ENCODE assay signal across 8 cellular contexts in the genomic region with DNA sequence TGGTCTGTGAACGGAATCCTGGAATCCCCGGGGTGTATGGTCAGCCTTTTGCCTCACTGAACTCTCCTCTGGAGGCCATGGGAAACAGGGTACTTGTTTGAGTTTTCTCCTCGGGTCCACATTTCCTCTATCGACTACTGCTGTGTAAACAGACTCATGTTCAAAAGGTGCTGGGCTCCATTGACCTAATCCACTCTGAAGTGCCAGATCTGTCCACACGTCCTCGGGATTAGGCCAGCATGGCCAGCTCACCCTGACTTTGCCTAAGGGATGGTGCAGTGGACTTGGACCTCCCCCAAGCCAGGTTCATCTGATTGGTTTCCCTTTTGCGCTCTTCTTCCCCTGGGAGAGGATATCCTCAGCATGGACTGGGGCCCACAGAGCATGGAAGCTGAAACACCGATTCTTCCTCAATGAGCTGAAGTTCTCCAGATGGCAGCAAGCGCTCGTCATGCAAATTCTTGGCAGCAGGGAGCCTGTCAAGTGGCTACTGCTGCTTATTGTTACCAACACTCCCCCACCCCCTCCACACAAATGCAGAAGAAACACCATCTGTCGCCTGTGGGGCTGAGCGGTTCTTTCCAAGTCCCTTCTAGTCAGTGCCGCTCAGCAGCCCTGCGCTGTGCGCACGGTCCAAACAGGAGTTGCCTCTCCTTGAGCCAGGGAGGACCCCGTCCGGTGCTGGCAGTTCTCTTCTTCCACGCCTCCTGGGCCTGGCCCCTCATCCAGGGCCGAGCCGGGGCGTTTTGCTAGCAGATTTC.
A peak's percentile ranks its signal among the peaks of the same experiment; 100 is the strongest.
DNase-seq lines count a peak whose midpoint lies in the region; ATAC-seq, FAIRE-seq and TF ChIP-seq lines count a peak whose summit lies in the region.

No MANE protein-coding gene starts in this region.

- H3K36me3 ChIP-seq in GM12878 (ENCODE audit: control insufficient read depth in 2 of 2, insufficient read depth in 2 of 2, low read length in 1 of 2), result no peaks in the 10 kb centered on the region

- TF ChIP-seq CTCF in GM12878 (IDR thresholded peaks at IDR 0.05 in 2 of 3, conservative IDR thresholded peaks at IDR 0.05 in 1 of 3; ENCODE audit: control insufficient read depth in 2 of 3, extremely low read depth in 1 of 3, insufficient read depth in 1 of 3, low read depth in 3 of 3, low read length in 3 of 3), result no peak

- no peaks in the 10 kb centered on the region for H3K27me3 ChIP-seq in GM12878 (replicated peaks in 1 of 2; ENCODE audit: control insufficient read depth in 2 of 2, insufficient read depth in 2 of 2, low read length in 1 of 2)

- peak; percentile 79 for ATAC-seq in GM12878
- ATAC-seq in activated CD4-positive, alpha-beta T cell treated with anti-CD3 and anti-CD28 coated beads for 36 hours, result no peak
- no peak for ATAC-seq in naive thymus-derived CD8-positive, alpha-beta T cell

- peak overlapping the region; percentile 49 for H2AFZ ChIP-seq in GM12878 (ENCODE audit: control insufficient read depth, low read depth, low read length)

- H3K27ac ChIP-seq in GM12878 (ENCODE audit: control insufficient read depth, insufficient read depth), result no peak overlapping the region

- in situ Hi-C loops in GM12878 (cut with MboI), result no loop called here

- no peaks in the 10 kb centered on the region for H4K20me1 ChIP-seq in GM12878 (ENCODE audit: control insufficient read depth, insufficient read depth)

- H3K4me2 ChIP-seq in GM12878 (ENCODE audit: control insufficient read depth, insufficient read depth), result no peak overlapping the region

- POLR2A ChIA-PET in GM12878 (lab: Charles Lee), result no interaction called here
- POLR2A ChIA-PET in activated CD4-positive, alpha-beta T cell treated with anti-CD3 and anti-CD28 coated beads for 36 hours (lab: Charles Lee), result no interaction called here
- POLR2A ChIA-PET in naive thymus-derived CD8-positive, alpha-beta T cell (lab: Charles Lee), result no interaction called here

- WGBS in GM12878 (ENCODE audit: insufficient coverage, insufficient replicate concordance, low lambda C conversion rate, missing lambda C conversion rate), result 58% methylated on average over 22 of the region's 22 CpGs

- BruUV-seq in GM12878 (replicated peaks; lab: Mats Ljungman, UMichigan), result no TSS peak

- no peak for TF ChIP-seq EP300 in GM12878 (IDR thresholded peaks at IDR 0.05; ENCODE audit: borderline replicate concordance in 1 of 2, control insufficient read depth in 1 of 2, low read depth in 2 of 2, low read length in 2 of 2)

- no peak overlapping the region for H3K9ac ChIP-seq in GM12878 (ENCODE audit: control insufficient read depth, insufficient read depth, low read length)

- H3K27ac Mint-ChIP-seq in activated CD4-positive, alpha-beta T cell treated with anti-CD3 and anti-CD28 coated beads for 36 hours, result no peak overlapping the region
- H3K27ac Mint-ChIP-seq in naive thymus-derived CD8-positive, alpha-beta T cell, result no peak overlapping the region

- no peaks in the 10 kb centered on the region for H3K79me2 ChIP-seq in GM12878 (ENCODE audit: control insufficient read depth, insufficient read depth, low read length)

- H3K9me3 Mint-ChIP-seq in activated CD4-positive, alpha-beta T cell treated with anti-CD3 and anti-CD28 coated beads for 36 hours (ENCODE audit: low read depth), result no peaks in the 10 kb centered on the region
- no peaks in the 10 kb centered on the region for H3K9me3 Mint-ChIP-seq in naive thymus-derived CD8-positive, alpha-beta T cell

- no peaks in the 10 kb centered on the region for H3K36me3 Mint-ChIP-seq in activated CD4-positive, alpha-beta T cell treated with anti-CD3 and anti-CD28 coated beads for 36 hours (ENCODE audit: low read depth)
- no peaks in the 10 kb centered on the region for H3K36me3 Mint-ChIP-seq in naive thymus-derived CD8-positive, alpha-beta T cell

- no peak overlapping the region for H3K4me3 ChIP-seq in GM12878

- intact Hi-C loops in GM12878 (cut with micrococcal nuclease; ENCODE audit: unreplicated experiment), result no loop called here
- intact Hi-C loops in activated CD4-positive, alpha-beta T cell treated with anti-CD3 and anti-CD28 coated beads for 36 hours (cut with DNase I, micrococcal nuclease), result no loop called here

- DNase-seq in CD1c-positive myeloid dendritic cell (ENCODE audit: extremely low spot score), result peak; percentile 47
- DNase-seq in H4 (ENCODE audit: low spot score), result peak; percentile 9
- DNase-seq in NCI-H187 treated with DMSO at 0.1 percent for 48 hours (lab: John Stamatoyannopoulos, UW), result peak; percentile 80
- no peak for DNase-seq in GM12878 (ENCODE audit: low read depth, low spot score)
- DNase-seq in iPS DF 19.7 (ENCODE audit: low read depth, low spot score), result peak; percentile 96
- peak; percentile 90 for DNase-seq in retina
- DNase-seq in activated CD4-positive, alpha-beta T cell treated with anti-CD3 and anti-CD28 coated beads for 36 hours, result no peak
- DNase-seq in naive thymus-derived CD8-positive, alpha-beta T cell, result no peak

- SMC1A ChIA-PET in GM12878 (lab: Charles Lee; ENCODE audit: uncharacterized antibody, unreplicated experiment), result no interaction called here

- no peaks in the 10 kb centered on the region for H3K9me3 ChIP-seq in GM12878 (replicated peaks; ENCODE audit: control insufficient read depth, insufficient read depth, low read length)

- TF ChIP-seq RAD21 in GM12878 (IDR thresholded peaks at IDR 0.05; ENCODE audit: insufficient read depth, low read depth, low read length), result no peak

- FAIRE-seq in GM12878 (lab: Jason Lieb, UNC), result no peak

- H3K4me1 ChIP-seq in GM12878 (ENCODE audit: control insufficient read depth, insufficient read depth, low read length), result peaks cover 4% of the 10 kb centered on the region

- RAD21 ChIA-PET in GM12878 (lab: Charles Lee; ENCODE audit: unreplicated experiment), result no interaction called here

- no peak overlapping the region for H3K4me3 Mint-ChIP-seq in activated CD4-positive, alpha-beta T cell treated with anti-CD3 and anti-CD28 coated beads for 36 hours
- H3K4me3 Mint-ChIP-seq in naive thymus-derived CD8-positive, alpha-beta T cell, result no peak overlapping the region

- TF ChIP-seq POLR2A in GM12878 (IDR thresholded peaks at IDR 0.05; ENCODE audit: low read depth, low read length), result no peak

- CTCF ChIA-PET in GM12878 (lab: Yijun Ruan, JAX), result no interaction called here
- CTCF ChIA-PET in activated CD4-positive, alpha-beta T cell treated with anti-CD3 and anti-CD28 coated beads for 36 hours (lab: Charles Lee), result no interaction called here

- peaks cover 4% of the 10 kb centered on the region for H3K27me3 Mint-ChIP-seq in activated CD4-positive, alpha-beta T cell treated with anti-CD3 and anti-CD28 coated beads for 36 hours
- H3K27me3 Mint-ChIP-seq in naive thymus-derived CD8-positive, alpha-beta T cell, result peaks cover 0 to 5% (median 4%) of the 10 kb centered on the region in 5 donors

- no peaks in the 10 kb centered on the region for H3K4me1 Mint-ChIP-seq in activated CD4-positive, alpha-beta T cell treated with anti-CD3 and anti-CD28 coated beads for 36 hours
- peaks cover 0 to 5% (median 0%) of the 10 kb centered on the region in 4 donors for H3K4me1 Mint-ChIP-seq in naive thymus-derived CD8-positive, alpha-beta T cell

TF ChIP-seq in GM12878, 131 proteins besides CTCF, POLR2A, EP300 and RAD21 (continues in another document):
- TF ChIP-seq TCF3 (IDR thresholded peaks at IDR 0.05; ENCODE audit: borderline replicate concordance, insufficient read depth, low read depth, low read length) (no peak), PAX5 (IDR thresholded peaks at IDR 0.05; ENCODE audit: borderline replicate concordance, low read depth, low read length) (no peak), ETV6 (conservative IDR thresholded peaks at IDR 0.05 in 1 of 2, IDR thresholded peaks at IDR 0.05 in 1 of 2; ENCODE audit: borderline replicate concordance in 1 of 2, low read depth in 1 of 2) (no peak), NFYA (IDR thresholded peaks at IDR 0.05; ENCODE audit: borderline replicate concordance, low read depth, low read length) (no peak)
- TF ChIP-seq, protein P1, sequence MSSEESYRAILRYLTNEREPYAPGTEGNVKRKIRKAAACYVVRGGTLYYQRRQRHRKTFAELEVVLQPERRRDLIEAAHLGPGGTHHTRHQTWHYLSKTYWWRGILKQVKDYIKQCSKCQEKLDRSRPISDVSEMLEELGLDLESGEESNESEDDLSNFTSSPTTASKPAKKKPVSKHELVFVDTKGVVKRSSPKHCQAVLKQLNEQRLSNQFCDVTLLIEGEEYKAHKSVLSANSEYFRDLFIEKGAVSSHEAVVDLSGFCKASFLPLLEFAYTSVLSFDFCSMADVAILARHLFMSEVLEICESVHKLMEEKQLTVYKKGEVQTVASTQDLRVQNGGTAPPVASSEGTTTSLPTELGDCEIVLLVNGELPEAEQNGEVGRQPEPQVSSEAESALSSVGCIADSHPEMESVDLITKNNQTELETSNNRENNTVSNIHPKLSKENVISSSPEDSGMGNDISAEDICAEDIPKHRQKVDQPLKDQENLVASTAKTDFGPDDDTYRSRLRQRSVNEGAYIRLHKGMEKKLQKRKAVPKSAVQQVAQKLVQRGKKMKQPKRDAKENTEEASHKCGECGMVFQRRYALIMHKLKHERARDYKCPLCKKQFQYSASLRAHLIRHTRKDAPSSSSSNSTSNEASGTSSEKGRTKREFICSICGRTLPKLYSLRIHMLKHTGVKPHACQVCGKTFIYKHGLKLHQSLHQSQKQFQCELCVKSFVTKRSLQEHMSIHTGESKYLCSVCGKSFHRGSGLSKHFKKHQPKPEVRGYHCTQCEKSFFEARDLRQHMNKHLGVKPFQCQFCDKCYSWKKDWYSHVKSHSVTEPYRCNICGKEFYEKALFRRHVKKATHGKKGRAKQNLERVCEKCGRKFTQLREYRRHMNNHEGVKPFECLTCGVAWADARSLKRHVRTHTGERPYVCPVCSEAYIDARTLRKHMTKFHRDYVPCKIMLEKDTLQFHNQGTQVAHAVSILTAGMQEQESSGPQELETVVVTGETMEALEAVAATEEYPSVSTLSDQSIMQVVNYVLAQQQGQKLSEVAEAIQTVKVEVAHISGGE (CRISPR knock-in tag; IDR thresholded peaks at IDR 0.05), result no peak
- TF ChIP-seq, protein P2, sequence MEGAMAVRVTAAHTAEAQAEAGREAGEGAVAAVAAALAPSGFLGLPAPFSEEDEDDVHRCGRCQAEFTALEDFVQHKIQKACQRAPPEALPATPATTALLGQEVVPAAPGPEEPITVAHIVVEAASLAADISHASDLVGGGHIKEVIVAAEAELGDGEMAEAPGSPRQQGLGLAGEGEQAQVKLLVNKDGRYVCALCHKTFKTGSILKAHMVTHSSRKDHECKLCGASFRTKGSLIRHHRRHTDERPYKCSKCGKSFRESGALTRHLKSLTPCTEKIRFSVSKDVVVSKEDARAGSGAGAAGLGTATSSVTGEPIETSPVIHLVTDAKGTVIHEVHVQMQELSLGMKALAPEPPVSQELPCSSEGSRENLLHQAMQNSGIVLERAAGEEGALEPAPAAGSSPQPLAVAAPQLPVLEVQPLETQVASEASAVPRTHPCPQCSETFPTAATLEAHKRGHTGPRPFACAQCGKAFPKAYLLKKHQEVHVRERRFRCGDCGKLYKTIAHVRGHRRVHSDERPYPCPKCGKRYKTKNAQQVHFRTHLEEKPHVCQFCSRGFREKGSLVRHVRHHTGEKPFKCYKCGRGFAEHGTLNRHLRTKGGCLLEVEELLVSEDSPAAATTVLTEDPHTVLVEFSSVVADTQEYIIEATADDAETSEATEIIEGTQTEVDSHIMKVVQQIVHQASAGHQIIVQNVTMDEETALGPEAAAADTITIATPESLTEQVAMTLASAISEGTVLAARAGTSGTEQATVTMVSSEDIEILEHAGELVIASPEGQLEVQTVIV (IDR thresholded peaks at IDR 0.05; ENCODE audit: borderline replicate concordance, partially characterized antibody), result no peak

Comparison
In these comparisons a context has a peak if more than half of its experiments do, and no peak if none do; other contexts are left out.
1. DNase-seq: peak in CD1c-positive myeloid dendritic cell (single experiment), H4 (single experiment), NCI-H187 treated with DMSO at 0.1 percent for 48 hours (single experiment), iPS DF 19.7 (single experiment) and retina (single experiment); none in GM12878 (single experiment), activated CD4-positive, alpha-beta T cell treated with anti-CD3 and anti-CD28 coated beads for 36 hours (single experiment) and naive thymus-derived CD8-positive, alpha-beta T cell (0 of 10).